ENCODE assay signal across 8 cellular contexts in genomic region chr17:39450847-39451581, GRCh38. TPM values are rescaled to one million over a fixed set of nuclear protein-coding genes. Genes with fewer than 3 reads are reported as not detected.
DNase-seq lines count a peak whose midpoint lies in the region; ATAC-seq and TF ChIP-seq lines count a peak whose summit lies in the region.

A gene with protein sequence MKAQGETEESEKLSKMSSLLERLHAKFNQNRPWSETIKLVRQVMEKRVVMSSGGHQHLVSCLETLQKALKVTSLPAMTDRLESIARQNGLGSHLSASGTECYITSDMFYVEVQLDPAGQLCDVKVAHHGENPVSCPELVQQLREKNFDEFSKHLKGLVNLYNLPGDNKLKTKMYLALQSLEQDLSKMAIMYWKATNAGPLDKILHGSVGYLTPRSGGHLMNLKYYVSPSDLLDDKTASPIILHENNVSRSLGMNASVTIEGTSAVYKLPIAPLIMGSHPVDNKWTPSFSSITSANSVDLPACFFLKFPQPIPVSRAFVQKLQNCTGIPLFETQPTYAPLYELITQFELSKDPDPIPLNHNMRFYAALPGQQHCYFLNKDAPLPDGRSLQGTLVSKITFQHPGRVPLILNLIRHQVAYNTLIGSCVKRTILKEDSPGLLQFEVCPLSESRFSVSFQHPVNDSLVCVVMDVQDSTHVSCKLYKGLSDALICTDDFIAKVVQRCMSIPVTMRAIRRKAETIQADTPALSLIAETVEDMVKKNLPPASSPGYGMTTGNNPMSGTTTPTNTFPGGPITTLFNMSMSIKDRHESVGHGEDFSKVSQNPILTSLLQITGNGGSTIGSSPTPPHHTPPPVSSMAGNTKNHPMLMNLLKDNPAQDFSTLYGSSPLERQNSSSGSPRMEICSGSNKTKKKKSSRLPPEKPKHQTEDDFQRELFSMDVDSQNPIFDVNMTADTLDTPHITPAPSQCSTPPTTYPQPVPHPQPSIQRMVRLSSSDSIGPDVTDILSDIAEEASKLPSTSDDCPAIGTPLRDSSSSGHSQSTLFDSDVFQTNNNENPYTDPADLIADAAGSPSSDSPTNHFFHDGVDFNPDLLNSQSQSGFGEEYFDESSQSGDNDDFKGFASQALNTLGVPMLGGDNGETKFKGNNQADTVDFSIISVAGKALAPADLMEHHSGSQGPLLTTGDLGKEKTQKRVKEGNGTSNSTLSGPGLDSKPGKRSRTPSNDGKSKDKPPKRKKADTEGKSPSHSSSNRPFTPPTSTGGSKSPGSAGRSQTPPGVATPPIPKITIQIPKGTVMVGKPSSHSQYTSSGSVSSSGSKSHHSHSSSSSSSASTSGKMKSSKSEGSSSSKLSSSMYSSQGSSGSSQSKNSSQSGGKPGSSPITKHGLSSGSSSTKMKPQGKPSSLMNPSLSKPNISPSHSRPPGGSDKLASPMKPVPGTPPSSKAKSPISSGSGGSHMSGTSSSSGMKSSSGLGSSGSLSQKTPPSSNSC (N-terminal part only) (minus strand): TSS chr17:39451263. CDS start chr17:39451062, 201 bp downstream.

- H3K27me3 ChIP-seq in ascending aorta, result no peaks in the 10 kb centered on the region
- H3K27me3 ChIP-seq in right cardiac atrium (ENCODE audit: control insufficient read depth, insufficient read depth), result no peaks in the 10 kb centered on the region
- no peaks in the 10 kb centered on the region for H3K27me3 ChIP-seq in vagina

- H3K4me1 Mint-ChIP-seq in T-helper 2 cell treated with Interferon-gamma antibody and Interleukin-4, amounts not matched to agents 5 μg/mL and 100 μg/mL, for 36 hours (ENCODE audit: low read depth), result peaks cover 15% of the 10 kb centered on the region

- H3K27ac ChIP-seq in ascending aorta (peak within 1 kb of the TSS; percentile 57 to 83), right cardiac atrium (ENCODE audit: low read length) (peak within 1 kb of the TSS; percentile 97), vagina (peak within 1 kb of the TSS; percentile 85)

- H3K4me3 ChIP-seq in ascending aorta (peak within 1 kb of the TSS; percentile 51 to 93), right cardiac atrium (ENCODE audit: low read length) (peak within 1 kb of the TSS; percentile 99), vagina (peak within 1 kb of the TSS; percentile 68 to 84)

- peak; percentile 46 for ATAC-seq in GM18499 (IDR thresholded peaks at IDR 0.05; ENCODE audit: insufficient read depth, unreplicated experiment)
- ATAC-seq in HG02970 (IDR thresholded peaks at IDR 0.05; ENCODE audit: low FRiP score, unreplicated experiment), result peak; percentile 89
- peak; percentile 98 to 99 for ATAC-seq in right cardiac atrium

- peak within 1 kb of the TSS; percentile 97 for H3K4me3 Mint-ChIP-seq in T-helper 2 cell treated with Interferon-gamma antibody and Interleukin-4, amounts not matched to agents 5 μg/mL and 100 μg/mL, for 36 hours

- peak within 1 kb of the TSS; percentile 96 for H3K27ac Mint-ChIP-seq in T-helper 2 cell treated with Interferon-gamma antibody and Interleukin-4, amounts not matched to agents 5 μg/mL and 100 μg/mL, for 36 hours

- DNase-seq in NCI-H1930 (lab: John Stamatoyannopoulos, UW) (peak; percentile 96 to 97), ascending aorta (ENCODE audit: low spot score in 2 of 2) (peak; percentile 84 to 97), right cardiac atrium (peak; percentile 94 to 97 (median 97)), putamen (ENCODE audit: low spot score) (peak; percentile 92), vagina (ENCODE audit: extremely low spot score in 2 of 2) (peak in 1 of 2 donors; percentile 95)
- peak; percentile 93 for DNase-seq in T-helper 2 cell treated with Interferon-gamma antibody and Interleukin-4, amounts not matched to agents 5 μg/mL and 100 μg/mL, for 36 hours (ENCODE audit: low spot score)

- TF ChIP-seq CTCF in ascending aorta (IDR thresholded peaks at IDR 0.05) (no peak), vagina (IDR thresholded peaks at IDR 0.05) (no peak)

- H3K36me3 ChIP-seq in ascending aorta, result peaks cover 11 to 21% of the 10 kb centered on the region in 2 donors
- peaks cover 0 to 21% of the 10 kb centered on the region in 2 donors for H3K36me3 ChIP-seq in vagina

- WGBS in right cardiac atrium, result under 1% methylated on average over 37 of the region's 37 CpGs

- H3K27me3 Mint-ChIP-seq in T-helper 2 cell treated with Interferon-gamma antibody and Interleukin-4, amounts not matched to agents 5 μg/mL and 100 μg/mL, for 36 hours (ENCODE audit: low read depth), result no peaks in the 10 kb centered on the region

- no peaks in the 10 kb centered on the region for H3K9me3 Mint-ChIP-seq in T-helper 2 cell treated with Interferon-gamma antibody and Interleukin-4, amounts not matched to agents 5 μg/mL and 100 μg/mL, for 36 hours

- no peak for TF ChIP-seq POLR2A in vagina (IDR thresholded peaks at IDR 0.05)

- H3K4me1 ChIP-seq in ascending aorta (peaks cover 0 to 2% of the 10 kb centered on the region in 2 donors), right cardiac atrium (ENCODE audit: control insufficient read depth, insufficient read depth, low read length) (peaks cover 2% of the 10 kb centered on the region), vagina (peaks cover 28% of the 10 kb centered on the region)

- H3K36me3 Mint-ChIP-seq in T-helper 2 cell treated with Interferon-gamma antibody and Interleukin-4, amounts not matched to agents 5 μg/mL and 100 μg/mL, for 36 hours (ENCODE audit: low read depth), result peaks cover 21% of the 10 kb centered on the region

- H3K9me3 ChIP-seq in ascending aorta, result no peaks in the 10 kb centered on the region
- H3K9me3 ChIP-seq in right cardiac atrium (ENCODE audit: control insufficient read depth, low read length), result no peaks in the 10 kb centered on the region
- H3K9me3 ChIP-seq in vagina, result no peaks in the 10 kb centered on the region

- intact Hi-C loops in ascending aorta (cut with DNase I) (loop anchor here (1.0 to 2.0 kb wide), 2 partner anchors 10 to 48 kb away; partner anchors contain the start of gene CDK12), right cardiac atrium (cut with DNase I) (loop anchor here in 1 of 4 donors (2.0 kb wide), 1 partner anchor 50 kb away; the partner anchor contains the start of gene FBXL20), vagina (cut with DNase I) (no loop called here)

RNA-seq across cellular contexts. Expression of the gene that starts here (rescaled TPM):
- total RNA-seq in ascending aorta (11.8 TPM), right cardiac atrium (10 to 100 TPM; 21.4 to 25.8 (median 23.5) TPM), vagina (23.1 TPM)
- polyA plus RNA-seq in right cardiac atrium, result 8.9 TPM

Comparison
In these comparisons a context has a peak if more than half of its experiments do, and no peak if none do; other contexts are left out.
1. ATAC-seq: peak in every context shown above with its lines; median percentile 98 in right cardiac atrium; 89 in HG02970; 46 in GM18499.